Comparison of ENCODE assay signal across 9 cellular contexts in the genomic region with DNA sequence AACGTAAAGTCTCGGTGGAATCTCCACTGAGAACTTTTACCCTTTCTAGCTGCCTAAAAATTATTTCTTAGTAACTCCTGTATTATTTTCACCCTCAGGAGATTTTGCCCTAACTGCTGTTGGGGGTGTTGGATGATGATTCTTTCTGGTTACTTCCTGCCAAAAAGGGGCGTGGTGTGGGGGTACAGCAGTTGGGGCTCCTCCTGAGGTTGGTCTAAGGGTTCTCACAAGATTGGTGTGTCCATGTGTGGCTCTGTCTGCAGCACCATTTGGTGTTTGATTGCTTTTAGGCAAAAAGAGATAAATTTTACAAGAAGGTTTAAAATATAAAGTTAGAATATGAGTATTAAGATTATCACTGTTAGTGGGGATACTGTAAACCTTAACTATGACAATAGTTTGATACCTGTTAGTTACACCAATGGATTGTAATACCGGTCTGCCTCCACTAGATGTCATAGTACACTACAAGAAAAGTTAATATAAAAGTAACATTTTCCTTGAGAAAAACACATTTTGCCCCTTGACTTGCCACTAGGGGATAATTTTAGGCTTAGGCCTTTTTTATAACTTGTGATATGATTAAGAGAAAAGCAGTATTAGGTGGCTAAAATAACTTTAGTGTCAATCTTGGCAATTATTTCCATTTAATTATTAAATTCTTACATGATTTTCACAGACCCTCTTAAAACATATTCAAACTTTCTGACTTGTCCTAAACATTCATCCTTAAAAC.
DNase-seq lines count a peak whose midpoint lies in the region; ATAC-seq and TF ChIP-seq lines count a peak whose summit lies in the region.
"Had no signal": no experiment of that assay in that cellular context is flagged by ENCODE, and none has a peak within 500 bp of the region (broad histone marks: within the 10 kb centered on the region; RNA-seq: fewer than 3 reads in every experiment).

No MANE protein-coding gene starts in this region.

- no peak overlapping the region for H3K4me3 ChIP-seq in BJ (ENCODE audit: low read depth, low read length)
- no peak overlapping the region for H3K4me3 ChIP-seq in fibroblast of the aortic adventitia (ENCODE audit: low read depth, low read length)
- H3K4me3 ChIP-seq in gastrocnemius medialis = no peak overlapping the region
- no peak overlapping the region for H3K4me3 ChIP-seq in coronary artery
- H3K4me3 ChIP-seq: SJSA1 had no signal

- in situ Hi-C loops in gastrocnemius medialis (cut with MboI; ENCODE audit: low sequenced_read_pairs in 4 of 4) = no loop called here

- TF ChIP-seq POLR2A in gastrocnemius medialis (IDR thresholded peaks at IDR 0.05) = no peak

- H3K27me3 ChIP-seq in BJ (ENCODE audit: control insufficient read depth, insufficient read depth, low read length) = no peaks in the 10 kb centered on the region
- no peaks in the 10 kb centered on the region for H3K27me3 ChIP-seq in gastrocnemius medialis
- H3K27me3 ChIP-seq: SJSA1 had no signal

- intact Hi-C loops in gastrocnemius medialis (cut with DNase I; ENCODE audit: low total_unique reads) = loop anchor here (10.0 kb wide), 1 partner anchor 726 kb away; no protein-coding TSS in a partner anchor

- H3K9me3 ChIP-seq in gastrocnemius medialis = no peaks in the 10 kb centered on the region
- H3K9me3 ChIP-seq: SJSA1 had no signal

- ATAC-seq in GM18511 (IDR thresholded peaks at IDR 0.05; ENCODE audit: unreplicated experiment) = peak; percentile 78
- peak; percentile 79 for ATAC-seq in HG03354 (IDR thresholded peaks at IDR 0.05; ENCODE audit: poor library complexity, severe bottlenecking, unreplicated experiment)
- ATAC-seq in gastrocnemius medialis = no peak

- no peak overlapping the region for H3K27ac ChIP-seq in gastrocnemius medialis
- H3K27ac ChIP-seq in coronary artery = no peak overlapping the region
- H3K27ac ChIP-seq: SJSA1 had no signal

- CTCF ChIA-PET in BJ (lab: Yijun Ruan, JAX) = interaction anchor here (0.6 to 3.5 kb wide), 6 partner anchors 11 to 813 kb away, joined by 3 to 18 read pairs (median 4); no protein-coding TSS in a partner anchor

- H3K4me1 ChIP-seq in gastrocnemius medialis = no peaks in the 10 kb centered on the region
- H3K4me1 ChIP-seq: SJSA1 had no signal

- H3K36me3 ChIP-seq in BJ (ENCODE audit: control insufficient read depth, insufficient read depth, low read length) (no peaks in the 10 kb centered on the region), gastrocnemius medialis (no peaks in the 10 kb centered on the region)
- H3K36me3 ChIP-seq: SJSA1 had no signal

- peak; percentile 61 for TF ChIP-seq CTCF in BJ (IDR thresholded peaks at IDR 0.05; ENCODE audit: insufficient read depth, low read depth, low read length)
- peak; percentile 67 for TF ChIP-seq CTCF in fibroblast of the aortic adventitia (IDR thresholded peaks at IDR 0.05; ENCODE audit: insufficient read depth, low read length)
- peak; percentile 16 to 46 (median 27) for TF ChIP-seq CTCF in gastrocnemius medialis (IDR thresholded peaks at IDR 0.05 in 4 of 5, conservative IDR thresholded peaks at IDR 0.05 in 1 of 5)
- TF ChIP-seq CTCF in coronary artery (IDR thresholded peaks at IDR 0.05) = no peak

- DNase-seq in BJ (ENCODE audit: low read depth) (peak; percentile 5), RPMI8226 (peak; percentile 20), fibroblast of the aortic adventitia (ENCODE audit: low read depth) (peak; percentile 62), gastrocnemius medialis (no peak), GF-D8 (lab: John Stamatoyannopoulos, UW) (no peak), coronary artery (ENCODE audit: low spot score) (no peak)

- POLR2A ChIA-PET in BJ (lab: Charles Lee) = no interaction called here

Comparison
In these comparisons a context has a peak if more than half of its experiments do, and no peak if none do; other contexts are left out.
1. DNase-seq: peak in BJ (single experiment), RPMI8226 (single experiment) and fibroblast of the aortic adventitia (single experiment); none in gastrocnemius medialis (0 of 2), GF-D8 (single experiment) and coronary artery (single experiment).
2. ATAC-seq: peak in GM18511 (single experiment) and HG03354 (single experiment); none in gastrocnemius medialis (0 of 2).